ENCODE assay signal across 8 cellular contexts in the genomic region with DNA sequence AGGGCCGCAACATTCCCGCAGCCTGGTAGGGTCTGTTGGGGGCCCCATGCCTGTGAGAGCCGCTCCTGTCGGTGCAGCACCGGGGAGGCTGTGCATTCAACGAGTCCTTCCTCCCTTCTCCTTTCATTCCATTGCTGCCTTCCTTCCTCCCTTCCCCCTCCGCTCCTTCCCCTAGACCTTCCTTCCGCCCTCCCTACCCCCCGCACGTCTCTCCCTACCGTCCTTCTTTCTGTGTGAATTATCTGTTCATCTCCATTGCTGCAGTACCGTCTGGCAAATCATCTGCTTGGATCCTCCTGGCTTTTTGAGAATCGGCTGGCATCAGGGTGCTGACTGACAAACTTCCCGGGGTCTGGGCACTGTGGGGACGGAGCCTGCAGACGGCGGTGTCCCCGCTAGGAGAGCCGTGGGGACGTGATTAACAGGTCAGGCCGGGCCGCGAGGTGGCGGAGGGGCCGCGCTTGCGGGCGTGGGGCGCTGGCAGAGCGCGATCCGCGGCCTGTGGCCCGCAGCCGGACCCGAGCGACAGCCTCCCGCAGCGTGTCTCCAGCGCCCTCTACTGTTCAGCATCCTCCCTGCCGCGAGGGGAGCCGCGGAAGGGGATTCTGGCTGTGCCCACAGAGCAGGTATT. TPM values are rescaled to one million over a fixed set of nuclear protein-coding genes. Genes with fewer than 3 reads are reported as not detected.
DNase-seq lines count a peak whose midpoint lies in the region; ATAC-seq, FAIRE-seq and TF ChIP-seq lines count a peak whose summit lies in the region.
"Not testable (repeated sequence)": the region's sequence is repeated elsewhere in the genome, so short reads cannot be mapped to it uniquely, and the experiment has no call there.

No MANE protein-coding gene starts in this region.

- CTCF ChIA-PET in activated CD4-positive, alpha-beta T cell treated with anti-CD3 and anti-CD28 coated beads, Interleukin-2, amount 10 ng/mL, durations not matched to agents 7 days and 5 days (lab: Charles Lee): not testable (repeated sequence)

- H4K20me1 ChIP-seq in neural progenitor cell (ENCODE audit: low read depth): not testable (repeated sequence)

- peak overlapping the region; percentile 26 for H3K4me3 ChIP-seq in H7 (ENCODE audit: insufficient read depth, low read depth, low read length)
- H3K4me3 ChIP-seq in bronchial epithelial cell (ENCODE audit: low read depth, low read length): peak overlapping the region; percentile 32
- peak overlapping the region; percentile 51 for H3K4me3 ChIP-seq in neural progenitor cell
- peak overlapping the region; percentile 47 for H3K4me3 ChIP-seq in upper lobe of right lung

- not testable (repeated sequence) for H3K27me3 ChIP-seq in H7 (ENCODE audit: control insufficient read depth, insufficient read depth, low read length); bronchial epithelial cell (ENCODE audit: control insufficient read depth, insufficient read depth, low read length); neural progenitor cell; upper lobe of right lung

- not testable (repeated sequence) for H3K27ac Mint-ChIP-seq in activated CD4-positive, alpha-beta T cell treated with anti-CD3 and anti-CD28 coated beads, Interleukin-2, amount 10 ng/mL, durations not matched to agents 7 days and 5 days; neural progenitor cell

- intact Hi-C loops in left ventricle myocardium superior (cut with micrococcal nuclease); upper lobe of right lung (cut with DNase I): not testable (repeated sequence)

- H3K9ac ChIP-seq in neural progenitor cell: not testable (repeated sequence)

- H3K4me3 Mint-ChIP-seq in activated CD4-positive, alpha-beta T cell treated with anti-CD3 and anti-CD28 coated beads, Interleukin-2, amount 10 ng/mL, durations not matched to agents 7 days and 5 days: peak overlapping the region; percentile 58
- peak overlapping the region; percentile 73 for H3K4me3 Mint-ChIP-seq in neural progenitor cell

- not testable (repeated sequence) for H3F3A ChIP-seq in neural progenitor cell (ENCODE audit: low read depth)

- TF ChIP-seq CTCF in bronchial epithelial cell (IDR thresholded peaks at IDR 0.05; ENCODE audit: insufficient read depth, low read length, severe bottlenecking): not testable (repeated sequence)
- TF ChIP-seq CTCF in neural progenitor cell (IDR thresholded peaks at IDR 0.05) (peak; percentile 23), upper lobe of right lung (IDR thresholded peaks at IDR 0.05) (peak; percentile 29)

- not testable (repeated sequence) for H3K27me3 Mint-ChIP-seq in activated CD4-positive, alpha-beta T cell treated with anti-CD3 and anti-CD28 coated beads, Interleukin-2, amount 10 ng/mL, durations not matched to agents 7 days and 5 days; neural progenitor cell (ENCODE audit: insufficient read depth, low read depth)

- not testable (repeated sequence) for H3K4me1 ChIP-seq in neural progenitor cell, upper lobe of right lung

- not testable (repeated sequence) for H3K4me1 Mint-ChIP-seq in activated CD4-positive, alpha-beta T cell treated with anti-CD3 and anti-CD28 coated beads, Interleukin-2, amount 10 ng/mL, durations not matched to agents 7 days and 5 days; neural progenitor cell

- H2AFZ ChIP-seq in neural progenitor cell (replicated peaks): peak overlapping the region; percentile 89

- POLR2A ChIA-PET in activated CD4-positive, alpha-beta T cell treated with anti-CD3 and anti-CD28 coated beads, Interleukin-2, amount 10 ng/mL, durations not matched to agents 7 days and 5 days (lab: Charles Lee): not testable (repeated sequence)

- not testable (repeated sequence) for DNase-seq in H7; activated CD4-positive, alpha-beta T cell treated with anti-CD3 and anti-CD28 coated beads, Interleukin-2, amount 10 ng/mL, durations not matched to agents 7 days and 5 days; bronchial epithelial cell (ENCODE audit: low read depth)
- DNase-seq in left ventricle myocardium superior (peak; percentile 68), neural progenitor cell (ENCODE audit: low spot score) (peak; percentile 1), upper lobe of right lung (peak; percentile 81)

- not testable (repeated sequence) for H3K36me3 ChIP-seq in H7 (replicated peaks; ENCODE audit: control insufficient read depth, insufficient read depth, low read length); bronchial epithelial cell (ENCODE audit: control insufficient read depth, insufficient read depth, low read length); neural progenitor cell; upper lobe of right lung

- not testable (repeated sequence) for H3K79me2 ChIP-seq in neural progenitor cell (ENCODE audit: low read depth)

- H3K9me3 ChIP-seq in neural progenitor cell (ENCODE audit: low read depth); upper lobe of right lung: not testable (repeated sequence)

- H3K4me2 ChIP-seq in neural progenitor cell: peak overlapping the region; percentile 68

- not testable (repeated sequence) for H3K36me3 Mint-ChIP-seq in activated CD4-positive, alpha-beta T cell treated with anti-CD3 and anti-CD28 coated beads, Interleukin-2, amount 10 ng/mL, durations not matched to agents 7 days and 5 days (ENCODE audit: low read depth); neural progenitor cell

- ATAC-seq in GM18511 (IDR thresholded peaks at IDR 0.05; ENCODE audit: unreplicated experiment) (peak; percentile 91), HG03457 (IDR thresholded peaks at IDR 0.05; ENCODE audit: unreplicated experiment) (peak; percentile 77), left ventricle myocardium superior (peak; percentile 92), upper lobe of right lung (peak; percentile 97)

- not testable (repeated sequence) for H3K27ac ChIP-seq in neural progenitor cell
- peak overlapping the region; percentile 58 for H3K27ac ChIP-seq in upper lobe of right lung

- not testable (repeated sequence) for H3K9me3 Mint-ChIP-seq in activated CD4-positive, alpha-beta T cell treated with anti-CD3 and anti-CD28 coated beads, Interleukin-2, amount 10 ng/mL, durations not matched to agents 7 days and 5 days; neural progenitor cell

- FAIRE-seq in bronchial epithelial cell (lab: Jason Lieb, UNC): not testable (repeated sequence)

RNA-seq across cellular contexts. Expression of a gene that starts 18.8 kb away (rescaled TPM):
- total RNA-seq in H7 (2014; rRNA removed; shearing (Covaris generic)): 0.04 TPM in 1 of 2 replicates, not detected in the other
- total RNA-seq in activated CD4-positive, alpha-beta T cell treated with anti-CD3 and anti-CD28 coated beads, Interleukin-2, amount 10 ng/mL, durations not matched to agents 7 days and 5 days: 1 to 10 TPM in 1 of 2 experiments, under 1 TPM in 1; 0.79 to 1.2 TPM
- total RNA-seq in bronchial epithelial cell: under 0.01 and 0.13 TPM in 2 replicates
- 3.6 TPM for total RNA-seq in left ventricle myocardium superior
- 0.15 and 0.17 TPM in 2 replicates for total RNA-seq in neural progenitor cell (ENCODE audit: low replicate concordance)
- total RNA-seq in upper lobe of right lung: 45.4 TPM

RNA-seq across cellular contexts. Expression of a gene that starts 41.3 kb away (rescaled TPM):
- total RNA-seq in H7 (2014; rRNA removed; shearing (Covaris generic)): 4.3 and 4.7 TPM in 2 replicates
- total RNA-seq in activated CD4-positive, alpha-beta T cell treated with anti-CD3 and anti-CD28 coated beads, Interleukin-2, amount 10 ng/mL, durations not matched to agents 7 days and 5 days: not detected
- total RNA-seq in bronchial epithelial cell (0.53 and 3.2 TPM in 2 replicates), left ventricle myocardium superior (not detected), neural progenitor cell (ENCODE audit: low replicate concordance) (6.9 and 18.1 TPM in 2 replicates), upper lobe of right lung (56.2 TPM)

Comparison
In these comparisons a context has a peak if more than half of its experiments do, and no peak if none do; other contexts are left out.
1. RNA of a gene that starts 18.8 kb away (total RNA-seq): 45.4 TPM in upper lobe of right lung (single experiment); 3.6 TPM in left ventricle myocardium superior (single experiment), 0.79 to 1.2 TPM in activated CD4-positive, alpha-beta T cell treated with anti-CD3 and anti-CD28 coated beads, Interleukin-2, amount 10 ng/mL, durations not matched to agents 7 days and 5 days, 0.15 to 0.17 TPM in neural progenitor cell, 0.04 TPM in H7 and under 0.01 to 0.13 TPM in bronchial epithelial cell; every median in the first group is over 10 times any median in the second.
2. Peak in every context shown above with its lines, with median percentiles within 50 percentile points of each other: ATAC-seq and H3K4me3 ChIP-seq.